ENCODE assay signal across 8 cellular contexts in the genomic region with DNA sequence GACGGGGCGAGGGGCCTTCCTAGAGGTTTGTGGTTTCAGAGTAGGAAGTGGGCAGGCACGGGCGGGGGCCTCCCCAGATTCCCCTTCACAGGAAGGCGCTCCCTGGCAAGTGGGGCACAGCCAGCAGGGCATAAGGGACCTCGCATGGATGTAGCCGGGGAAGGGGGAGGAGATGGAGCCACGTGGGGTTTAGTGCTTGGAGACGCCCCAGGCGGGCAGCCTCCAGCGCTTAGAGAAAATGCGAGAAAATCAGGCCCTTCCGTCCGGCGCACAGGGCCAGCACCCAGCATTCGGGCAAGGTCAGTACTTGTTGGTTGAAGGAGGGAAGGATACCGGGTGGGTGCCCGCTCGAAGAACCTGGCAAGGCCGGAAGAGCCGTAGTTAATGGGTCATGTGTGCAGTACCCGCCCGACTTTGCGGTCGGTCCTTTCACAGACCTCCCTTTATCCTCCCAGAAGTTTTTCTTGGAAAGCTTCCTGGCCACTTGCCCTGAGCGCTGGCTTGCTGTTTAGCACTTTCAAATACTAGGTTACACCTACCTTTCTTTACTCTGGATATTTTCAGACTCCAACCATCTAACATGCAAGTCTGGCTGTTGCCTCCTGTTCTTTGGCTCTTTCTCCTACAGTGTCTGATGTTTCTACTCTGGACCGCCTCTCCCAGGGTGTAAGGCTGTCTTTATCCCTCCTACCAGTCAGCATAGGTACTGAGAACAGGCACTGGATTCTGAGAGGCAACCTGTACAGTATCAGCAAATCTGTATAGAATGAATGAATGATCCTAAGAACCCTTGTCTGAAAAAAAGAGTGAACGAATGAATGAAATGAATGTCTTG.
DNase-seq lines count a peak whose midpoint lies in the region; ATAC-seq, FAIRE-seq and TF ChIP-seq lines count a peak whose summit lies in the region.

No MANE protein-coding gene starts in this region.

- peaks cover 18 to 30% of the 10 kb centered on the region in 2 donors for H3K27me3 ChIP-seq in small intestine (ENCODE audit: control insufficient read depth in 2 of 2, insufficient read depth in 2 of 2, low read length in 2 of 2)

- peak overlapping the region in 1 of 2 donors; percentile 33 for H3K4me3 ChIP-seq in small intestine (ENCODE audit: low read depth in 1 of 2, low read length in 2 of 2)

- FAIRE-seq in small intestine (lab: Jason Lieb, UNC), result no peak

- H3K27ac ChIP-seq in VCaP (peak overlapping the region; percentile 41; the same call in 1 of the 2 replicates), small intestine (ENCODE audit: low read depth in 1 of 2, low read length in 1 of 2) (no peak overlapping the region)

- 9 to 31% (median 14%) methylated on average over 28 of the region's 28 CpGs for WGBS in small intestine, 3 donors

- H3K4me1 ChIP-seq in small intestine (ENCODE audit: control insufficient read depth in 2 of 2, insufficient read depth in 1 of 2, low read depth in 1 of 2, low read length in 1 of 2), result no peaks in the 10 kb centered on the region

- TF ChIP-seq CTCF in VCaP (conservative IDR thresholded peaks at IDR 0.05), result no peak

- peak in 2 of 3 experiments; percentile 94 for DNase-seq in NCI-H1417 (lab: John Stamatoyannopoulos, UW)
- no peak for DNase-seq in NCI-H1417 treated with DMSO at 0.1 percent for 48 hours (lab: John Stamatoyannopoulos, UW)
- peak in 28 of 51 donors; percentile 7 to 71 (median 38) for DNase-seq in hypothalamus (lab: John Stamatoyannopoulos, UW)
- peak; percentile 7 for DNase-seq in small intestine
- DNase-seq in NCI-H1436 (lab: John Stamatoyannopoulos, UW), result no peak
- no peak for DNase-seq in AG08396 (ENCODE audit: low spot score)

- ATAC-seq in HG02623 (IDR thresholded peaks at IDR 0.05; ENCODE audit: unreplicated experiment), result no peak

- no peaks in the 10 kb centered on the region for H3K9me3 ChIP-seq in small intestine (ENCODE audit: control insufficient read depth, low read depth)

- H3K36me3 ChIP-seq in small intestine (ENCODE audit: control insufficient read depth in 2 of 2, insufficient read depth in 2 of 2, low read length in 2 of 2), result no peaks in the 10 kb centered on the region

Comparison
In these comparisons a context has a peak if more than half of its experiments do, and no peak if none do; other contexts are left out.
1. DNase-seq: peak in NCI-H1417 (2 of 3), hypothalamus (28 of 51) and small intestine (single experiment); none in NCI-H1417 treated with DMSO at 0.1 percent for 48 hours (single experiment), NCI-H1436 (single experiment) and AG08396 (single experiment).